ENCODE assay signal across 13 cellular contexts in genomic region chr1:98793136-98793535, GRCh38.
DNase-seq lines count a peak whose midpoint lies in the region; ATAC-seq and TF ChIP-seq lines count a peak whose summit lies in the region.
"Had no signal": no experiment of that assay in that cellular context is flagged by ENCODE, and none has a peak within 500 bp of the region (broad histone marks: within the 10 kb centered on the region; RNA-seq: fewer than 3 reads in every experiment).

No MANE protein-coding gene starts in this region.

- H3F3A ChIP-seq in GM23248 (ENCODE audit: insufficient read depth), result no peaks in the 10 kb centered on the region

- intact Hi-C loops in lower lobe of right lung (cut with DNase I), result no loop called here

- H3K9me3 ChIP-seq in GM23248 (ENCODE audit: low read depth) (no peaks in the 10 kb centered on the region), lower lobe of right lung (no peaks in the 10 kb centered on the region)

- H3K4me1 ChIP-seq in GM23248 (ENCODE audit: insufficient read depth), result no peaks in the 10 kb centered on the region
- H3K4me1 ChIP-seq in lower lobe of right lung, result no peaks in the 10 kb centered on the region

- TF ChIP-seq CTCF in VCaP (conservative IDR thresholded peaks at IDR 0.05) (no peak), fibroblast of mammary gland (conservative IDR thresholded peaks at IDR 0.05; ENCODE audit: control insufficient read depth, insufficient read depth, low read depth, low read length) (no peak), lower lobe of right lung (IDR thresholded peaks at IDR 0.05) (no peak)

- H3K27ac ChIP-seq in GM23248 (no peak overlapping the region), VCaP (peak overlapping the region; percentile 72), lower lobe of right lung (no peak overlapping the region)
- H3K27ac ChIP-seq: C4-2B had no signal

- no peaks in the 10 kb centered on the region for H3K9me2 ChIP-seq in GM23248 (ENCODE audit: insufficient read depth)

- H3K79me2 ChIP-seq in GM23248 (ENCODE audit: insufficient read depth), result no peaks in the 10 kb centered on the region

- H3K9ac ChIP-seq in GM23248, result no peak overlapping the region

- in situ Hi-C loops in GM23248 (cut with MboI), result loop anchor here (25.0 kb wide), 1 partner anchor 919 kb away; no protein-coding TSS in a partner anchor

- H3K36me3 ChIP-seq in GM23248 (ENCODE audit: low read depth) (no peaks in the 10 kb centered on the region), lower lobe of right lung (no peaks in the 10 kb centered on the region)

- H3K4me2 ChIP-seq in GM23248 (ENCODE audit: unreplicated experiment), result no peak overlapping the region
- H3K4me2 ChIP-seq: GM23338 had no signal

- H4K20me1 ChIP-seq in GM23248 (ENCODE audit: insufficient read depth), result no peaks in the 10 kb centered on the region

- ATAC-seq in lower lobe of right lung, result no peak
- no peak for ATAC-seq in GM18873 (IDR thresholded peaks at IDR 0.05; ENCODE audit: low FRiP score, unreplicated experiment)
- ATAC-seq: GM23338 had no signal

- WGBS in GM23248 (ENCODE audit: low coverage in 1 of 2, low lambda C conversion rate in 2 of 2, missing lambda C conversion rate in 2 of 2), 2 experiments, result 15 to 26% methylated on average over 3 of the region's 3 CpGs

- H3K27me3 ChIP-seq in GM23248 (replicated peaks; ENCODE audit: insufficient read depth) (no peaks in the 10 kb centered on the region), lower lobe of right lung (ENCODE audit: low read depth) (no peaks in the 10 kb centered on the region)

- H3K4me3 ChIP-seq in GM23248 (no peak overlapping the region), fibroblast of mammary gland (ENCODE audit: control insufficient read depth, low read depth, low read length) (no peak overlapping the region), lower lobe of right lung (no peak overlapping the region)
- H3K4me3 ChIP-seq: GM23338 had no signal

- no peak overlapping the region for H2AFZ ChIP-seq in GM23248

- DNase-seq in GM23248 (peak; percentile 18), fibroblast of mammary gland (ENCODE audit: low read depth) (peak; percentile 14), lower lobe of right lung (no peak), mesenteric fat pad (ENCODE audit: low spot score) (no peak), activated T-cell treated with anti-CD3 and anti-CD28 coated beads for 4 hours (no peak)
- DNase-seq: CD4-positive, alpha-beta memory T cell; DMS79; GDM1; H7 had no signal

Comparison
In these comparisons a context has a peak if more than half of its experiments do, and no peak if none do; other contexts are left out.
1. DNase-seq: peak in GM23248 (single experiment) and fibroblast of mammary gland (single experiment); none in lower lobe of right lung (single experiment), mesenteric fat pad (single experiment) and activated T-cell treated with anti-CD3 and anti-CD28 coated beads for 4 hours (single experiment).